1 cellular context compared by ENCODE assay signal in genomic region chr7:87058739-87059524, GRCh38.
TF ChIP-seq lines count a peak whose summit lies in the region.

No MANE protein-coding gene starts in this region.

TF ChIP-seq in GM23338, 12 proteins besides CTCF, POLR2A, EP300 and RAD21 (continued from another document):
- TF ChIP-seq REST (IDR thresholded peaks at IDR 0.05; ENCODE audit: unreplicated experiment), result no peak
